8 cellular contexts compared by ENCODE assay signal in the genomic region with DNA sequence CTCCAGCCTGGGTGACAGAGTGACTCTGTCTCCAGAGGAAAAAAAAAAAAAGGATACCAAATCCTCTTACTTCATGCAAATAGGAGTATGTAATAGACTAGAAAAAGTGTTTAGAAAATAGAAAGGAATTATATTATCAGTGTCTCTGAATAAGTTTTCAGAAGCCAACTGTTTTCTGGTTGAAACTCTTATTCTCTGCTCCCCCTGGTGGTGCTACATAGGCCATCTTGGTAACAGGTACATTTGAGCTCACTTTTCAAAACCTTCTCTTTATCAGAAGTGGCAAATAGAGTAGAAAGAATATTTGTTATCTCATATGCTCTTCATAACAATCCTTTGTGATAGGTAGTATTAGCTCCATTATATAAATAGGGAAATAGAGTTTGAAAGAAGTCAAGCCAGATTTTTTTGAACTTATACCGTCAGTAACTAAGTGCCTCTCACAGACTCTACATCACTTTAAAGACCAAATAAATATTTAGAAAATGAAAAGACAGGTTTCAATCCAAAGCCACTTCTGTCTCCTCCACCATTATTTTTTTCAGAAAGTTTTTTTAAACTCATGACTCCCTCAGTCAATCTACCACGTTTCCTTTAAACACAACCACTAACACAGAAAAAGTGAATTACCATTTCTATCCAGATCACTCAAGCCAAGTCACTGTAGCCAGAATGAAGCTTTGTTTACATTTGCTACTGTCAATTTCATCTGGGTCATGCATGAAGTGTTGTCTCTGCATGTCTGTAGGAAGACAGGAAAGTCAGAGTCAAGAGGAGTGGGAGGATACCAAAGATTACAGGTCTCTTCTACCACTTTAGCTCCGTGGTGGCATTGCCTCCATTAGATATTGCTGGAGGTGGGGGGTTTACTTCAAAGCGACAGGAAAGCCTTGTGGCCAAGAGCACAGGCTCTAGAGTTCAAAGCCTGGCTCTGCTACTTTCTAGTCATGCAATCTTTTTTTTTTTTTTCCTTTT. TPM values are rescaled to one million over a fixed set of nuclear protein-coding genes. Genes with fewer than 3 reads are reported as not detected.
DNase-seq lines count a peak whose midpoint lies in the region; ATAC-seq, FAIRE-seq and TF ChIP-seq lines count a peak whose summit lies in the region.

No MANE protein-coding gene starts in this region.

- no peak for TF ChIP-seq POLR2A in erythroblast (IDR thresholded peaks at IDR 0.05; ENCODE audit: low read length)

- H3K36me3 ChIP-seq in small intestine (ENCODE audit: control insufficient read depth in 2 of 2, insufficient read depth in 2 of 2, low read length in 2 of 2): no peaks in the 10 kb centered on the region

- WGBS in small intestine, 3 donors: 55 to 65% (median 64%) methylated on average over 4 of the region's 4 CpGs

- no peaks in the 10 kb centered on the region for H3K4me1 ChIP-seq in small intestine (ENCODE audit: control insufficient read depth in 2 of 2, insufficient read depth in 1 of 2, low read depth in 1 of 2, low read length in 1 of 2)

- no peak for FAIRE-seq in small intestine (lab: Jason Lieb, UNC)

- no peaks in the 10 kb centered on the region for H3K27me3 ChIP-seq in small intestine (ENCODE audit: control insufficient read depth in 2 of 2, insufficient read depth in 2 of 2, low read length in 2 of 2)

- H3K9me3 ChIP-seq in small intestine (ENCODE audit: control insufficient read depth, low read depth): no peaks in the 10 kb centered on the region

- peak; percentile 55 for TF ChIP-seq CTCF in AG09319 (IDR thresholded peaks at IDR 0.05; ENCODE audit: low read depth, low read length)

- H3K27ac ChIP-seq in small intestine (ENCODE audit: low read depth in 1 of 2, low read length in 1 of 2): no peak overlapping the region

- H3K4me3 ChIP-seq in small intestine (ENCODE audit: low read depth in 1 of 2, low read length in 2 of 2): no peak overlapping the region

- ATAC-seq in GM18498 (IDR thresholded peaks at IDR 0.05; ENCODE audit: unreplicated experiment) (peak; percentile 37), GM18870 (IDR thresholded peaks at IDR 0.05; ENCODE audit: unreplicated experiment) (no peak)

- no peak for DNase-seq in AG09319 (ENCODE audit: extremely low read depth, low read depth)
- DNase-seq in NCI-H187 treated with DMSO at 0.1 percent for 48 hours (lab: John Stamatoyannopoulos, UW): peak; percentile 67
- DNase-seq in activated CD4-positive, alpha-beta T cell treated with anti-CD3 and anti-CD28 coated beads, Interleukin-2, amount 50 U/mL, for 4 hours: peak; percentile 37 to 39
- DNase-seq in erythroblast (lab: John Stamatoyannopoulos, UW): peak; percentile 55 to 74
- DNase-seq in small intestine: peak; percentile 29
- DNase-seq in islet precursor cell: no peak

RNA-seq across cellular contexts. Expression of gene IL23R, which starts 45.6 kb away (rescaled TPM):
- under 1 TPM in 1 of 3 donors, not detected in 2; 0.06 TPM for polyA plus RNA-seq in small intestine

Comparison
In these comparisons a context has a peak if more than half of its experiments do, and no peak if none do; other contexts are left out.
1. DNase-seq: peak in NCI-H187 treated with DMSO at 0.1 percent for 48 hours (single experiment), activated CD4-positive, alpha-beta T cell treated with anti-CD3 and anti-CD28 coated beads, Interleukin-2, amount 50 U/mL, for 4 hours (2 of 2), erythroblast (2 of 2) and small intestine (single experiment); none in AG09319 (single experiment) and islet precursor cell (single experiment).